In the genomic region with DNA sequence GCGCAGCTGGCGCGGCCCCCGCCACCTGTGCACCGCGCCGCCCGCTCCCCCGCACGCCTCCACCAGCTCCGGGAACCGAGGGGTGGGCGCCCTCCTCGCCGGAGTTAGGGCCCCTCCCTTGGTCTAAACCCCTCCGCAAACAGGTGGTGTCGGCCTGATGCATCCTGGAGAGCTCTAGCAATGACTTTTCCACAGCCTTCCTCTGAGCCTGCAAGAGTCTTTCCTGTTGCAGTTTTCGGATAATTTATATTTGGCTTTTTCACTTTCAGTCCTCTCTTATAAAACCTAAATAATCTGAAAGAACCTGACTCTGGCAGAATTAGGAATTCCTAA, we compare ENCODE assay signal across 8 cellular contexts. TPM values are rescaled to one million over a fixed set of nuclear protein-coding genes. Genes with fewer than 3 reads are reported as not detected.
DNase-seq lines count a peak whose midpoint lies in the region; ATAC-seq and TF ChIP-seq lines count a peak whose summit lies in the region.

No MANE protein-coding gene starts in this region.

- DNase-seq in AG04450 (ENCODE audit: low read depth, low spot score) (no peak), HFFc6 (no peak), brain microvascular endothelial cell (no peak)
- DNase-seq in stimulated activated CD4-positive, alpha-beta T cell treated with anti-CD3 and anti-CD28 coated beads, Interleukin-2, amount 100 ng/mL, for 24 hours: no peak

- peak overlapping the region; percentile 36; the same call in 1 of the 2 replicates for H3K4me3 Mint-ChIP-seq in HFFc6

- H3K4me1 Mint-ChIP-seq in HFFc6 (ENCODE audit: low read depth): no peaks in the 10 kb centered on the region

- CTCF ChIA-PET in AG04450 (lab: Charles Lee): interaction anchor here (0.6 to 5.6 kb wide), 6 partner anchors 11 to 209 kb away, joined by 3 to 76 read pairs (median 6); a partner anchor contains a TSS

- H3K36me3 ChIP-seq in brain microvascular endothelial cell (replicated peaks) (no peaks in the 10 kb centered on the region), muscle layer of duodenum (ENCODE audit: control insufficient read depth in 1 of 2, insufficient read depth in 2 of 2, low read length in 2 of 2) (no peaks in the 10 kb centered on the region)

- POLR2A ChIA-PET in AG04450 (lab: Yijun Ruan, JAX): no interaction called here

- no peak overlapping the region for H3K27ac Mint-ChIP-seq in HFFc6

- no peaks in the 10 kb centered on the region for H3K36me3 Mint-ChIP-seq in HFFc6 (ENCODE audit: low read depth)

- ATAC-seq in GM18502 (IDR thresholded peaks at IDR 0.05; ENCODE audit: poor library complexity, unreplicated experiment) (no peak), GM19035 (IDR thresholded peaks at IDR 0.05; ENCODE audit: unreplicated experiment) (no peak), HG03135 (IDR thresholded peaks at IDR 0.05; ENCODE audit: unreplicated experiment) (no peak)

- H3K27me3 ChIP-seq in AG04450 (ENCODE audit: control insufficient read depth, insufficient read depth, low read length) (peaks cover 14% of the 10 kb centered on the region), brain microvascular endothelial cell (replicated peaks) (peaks cover 34% of the 10 kb centered on the region), muscle layer of duodenum (ENCODE audit: low read depth, low read length) (peaks cover 5% of the 10 kb centered on the region)

- peaks cover 18% of the 10 kb centered on the region for H3K27me3 Mint-ChIP-seq in HFFc6 (ENCODE audit: insufficient read depth)

- in situ Hi-C loops in brain microvascular endothelial cell (cut with HindIII; ENCODE audit: low pct_ligation_motif_present, low sequenced_read_pairs): no loop called here

- H3K9me3 Mint-ChIP-seq in HFFc6: no peaks in the 10 kb centered on the region

- TF ChIP-seq CTCF in AG04450 (IDR thresholded peaks at IDR 0.05; ENCODE audit: low read depth, low read length): no peak
- TF ChIP-seq CTCF in HFFc6 (IDR thresholded peaks at IDR 0.05): no peak
- no peak for TF ChIP-seq CTCF in brain microvascular endothelial cell (IDR thresholded peaks at IDR 0.05; ENCODE audit: low read depth, low read length, missing control alignments)

- H3K4me3 ChIP-seq in AG04450 (ENCODE audit: low read depth, low read length) (peak overlapping the region; percentile 35; the same call in 1 of the 2 replicates), brain microvascular endothelial cell (ENCODE audit: low read depth, low read length) (peak overlapping the region; percentile 22), muscle layer of duodenum (ENCODE audit: low read depth in 1 of 2, low read length in 2 of 2) (peak overlapping the region; percentile 43 to 87)

- peaks cover 0 to 5% of the 10 kb centered on the region in 2 donors for H3K4me1 ChIP-seq in muscle layer of duodenum (ENCODE audit: control insufficient read depth in 1 of 2, insufficient read depth in 2 of 2, low read length in 2 of 2)

- H3K9me3 ChIP-seq in AG04450 (ENCODE audit: control insufficient read depth, insufficient read depth, low read length): no peaks in the 10 kb centered on the region
- H3K9me3 ChIP-seq in muscle layer of duodenum (ENCODE audit: control insufficient read depth in 1 of 2, low read length in 2 of 2): no peaks in the 10 kb centered on the region

- H3K27ac ChIP-seq in AG04450 (ENCODE audit: low read depth, low read length): no peak overlapping the region
- no peak overlapping the region for H3K27ac ChIP-seq in brain microvascular endothelial cell
- no peak overlapping the region for H3K27ac ChIP-seq in muscle layer of duodenum (ENCODE audit: low read length)

RNA-seq across cellular contexts. Expression of a gene that starts 0.3 kb away (rescaled TPM):
- polyA plus RNA-seq in AG04450 (2011; rRNA removed): 0.05 TPM in 1 of 2 replicates, not detected in the other
- polyA minus RNA-seq in AG04450 (2011; rRNA and poly(A)+ RNA removed): 0.37 TPM in 1 of 2 replicates, not detected in the other
- total RNA-seq in HFFc6 (2021; fragmentation: NEBNext Ultra II Directional; extraction: Animal tissue kit (Norgen Biotek cat#: 25700)): not detected
